Comparison of ENCODE assay signal across 2 cellular contexts in the genomic region with DNA sequence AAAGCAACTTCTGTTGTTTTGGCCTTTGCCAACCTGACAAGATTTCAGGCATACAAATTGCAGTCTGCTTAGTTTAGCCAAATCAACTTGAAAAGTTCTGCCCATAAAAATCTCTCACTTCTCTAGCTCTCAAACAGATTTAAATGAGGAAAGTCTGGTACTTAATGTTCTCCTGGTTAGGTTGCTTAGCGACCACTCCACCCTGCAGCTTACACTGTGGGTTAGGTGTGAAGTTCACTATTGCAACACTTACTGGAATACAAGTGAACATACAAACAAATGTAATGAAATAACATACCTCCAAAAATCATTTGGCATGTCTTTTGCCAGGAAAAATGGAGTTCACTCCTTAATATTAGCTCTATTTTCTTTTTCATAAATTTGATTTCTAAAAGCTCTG.
TF ChIP-seq lines count a peak whose summit lies in the region.

No MANE protein-coding gene starts in this region.

TF ChIP-seq in GM12878, 131 proteins besides CTCF, POLR2A, EP300 and RAD21 (continued from another document):
- TF ChIP-seq, protein P1, sequence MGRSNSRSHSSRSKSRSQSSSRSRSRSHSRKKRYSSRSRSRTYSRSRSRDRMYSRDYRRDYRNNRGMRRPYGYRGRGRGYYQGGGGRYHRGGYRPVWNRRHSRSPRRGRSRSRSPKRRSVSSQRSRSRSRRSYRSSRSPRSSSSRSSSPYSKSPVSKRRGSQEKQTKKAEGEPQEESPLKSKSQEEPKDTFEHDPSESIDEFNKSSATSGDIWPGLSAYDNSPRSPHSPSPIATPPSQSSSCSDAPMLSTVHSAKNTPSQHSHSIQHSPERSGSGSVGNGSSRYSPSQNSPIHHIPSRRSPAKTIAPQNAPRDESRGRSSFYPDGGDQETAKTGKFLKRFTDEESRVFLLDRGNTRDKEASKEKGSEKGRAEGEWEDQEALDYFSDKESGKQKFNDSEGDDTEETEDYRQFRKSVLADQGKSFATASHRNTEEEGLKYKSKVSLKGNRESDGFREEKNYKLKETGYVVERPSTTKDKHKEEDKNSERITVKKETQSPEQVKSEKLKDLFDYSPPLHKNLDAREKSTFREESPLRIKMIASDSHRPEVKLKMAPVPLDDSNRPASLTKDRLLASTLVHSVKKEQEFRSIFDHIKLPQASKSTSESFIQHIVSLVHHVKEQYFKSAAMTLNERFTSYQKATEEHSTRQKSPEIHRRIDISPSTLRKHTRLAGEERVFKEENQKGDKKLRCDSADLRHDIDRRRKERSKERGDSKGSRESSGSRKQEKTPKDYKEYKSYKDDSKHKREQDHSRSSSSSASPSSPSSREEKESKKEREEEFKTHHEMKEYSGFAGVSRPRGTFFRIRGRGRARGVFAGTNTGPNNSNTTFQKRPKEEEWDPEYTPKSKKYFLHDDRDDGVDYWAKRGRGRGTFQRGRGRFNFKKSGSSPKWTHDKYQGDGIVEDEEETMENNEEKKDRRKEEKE (IDR thresholded peaks at IDR 0.05) = no peak
- TF ChIP-seq ZNF207 (IDR thresholded peaks at IDR 0.05; ENCODE audit: borderline replicate concordance) = no peak
- TF ChIP-seq SMAD1 (IDR thresholded peaks at IDR 0.05; ENCODE audit: low read depth, partially characterized antibody) = no peak
- TF ChIP-seq HDGF (IDR thresholded peaks at IDR 0.05) = no peak
- TF ChIP-seq LARP7 (IDR thresholded peaks at IDR 0.05) = no peak
- TF ChIP-seq SPI1 (IDR thresholded peaks at IDR 0.05; ENCODE audit: borderline replicate concordance, insufficient read depth, low read depth, low read length) = no peak
- no peak for TF ChIP-seq NR2C2 (IDR thresholded peaks at IDR 0.05; ENCODE audit: borderline replicate concordance, control insufficient read depth, insufficient read length, low read depth)
- TF ChIP-seq, protein P2, sequence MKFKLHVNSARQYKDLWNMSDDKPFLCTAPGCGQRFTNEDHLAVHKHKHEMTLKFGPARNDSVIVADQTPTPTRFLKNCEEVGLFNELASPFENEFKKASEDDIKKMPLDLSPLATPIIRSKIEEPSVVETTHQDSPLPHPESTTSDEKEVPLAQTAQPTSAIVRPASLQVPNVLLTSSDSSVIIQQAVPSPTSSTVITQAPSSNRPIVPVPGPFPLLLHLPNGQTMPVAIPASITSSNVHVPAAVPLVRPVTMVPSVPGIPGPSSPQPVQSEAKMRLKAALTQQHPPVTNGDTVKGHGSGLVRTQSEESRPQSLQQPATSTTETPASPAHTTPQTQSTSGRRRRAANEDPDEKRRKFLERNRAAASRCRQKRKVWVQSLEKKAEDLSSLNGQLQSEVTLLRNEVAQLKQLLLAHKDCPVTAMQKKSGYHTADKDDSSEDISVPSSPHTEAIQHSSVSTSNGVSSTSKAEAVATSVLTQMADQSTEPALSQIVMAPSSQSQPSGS (IDR thresholded peaks at IDR 0.05; ENCODE audit: low read length) = no peak
- TF ChIP-seq ZNF217 (IDR thresholded peaks at IDR 0.05) = no peak
- no peak for TF ChIP-seq TBL1XR1 (IDR thresholded peaks at IDR 0.05; ENCODE audit: low read depth, low read length)

TF ChIP-seq in HepG2, 621 proteins besides CTCF, POLR2A, EP300 and RAD21 (continued from another document):
- TF ChIP-seq CEBPG (CRISPR knock-in tag; IDR thresholded peaks at IDR 0.05) = peak; percentile 44; the same call in 1 of the 2 replicates
- no peak for TF ChIP-seq ZSCAN12 (CRISPR knock-in tag; IDR thresholded peaks at IDR 0.05)
- peak; percentile 49 for TF ChIP-seq RFX3 (CRISPR knock-in tag; IDR thresholded peaks at IDR 0.05)
- TF ChIP-seq, protein P3, sequence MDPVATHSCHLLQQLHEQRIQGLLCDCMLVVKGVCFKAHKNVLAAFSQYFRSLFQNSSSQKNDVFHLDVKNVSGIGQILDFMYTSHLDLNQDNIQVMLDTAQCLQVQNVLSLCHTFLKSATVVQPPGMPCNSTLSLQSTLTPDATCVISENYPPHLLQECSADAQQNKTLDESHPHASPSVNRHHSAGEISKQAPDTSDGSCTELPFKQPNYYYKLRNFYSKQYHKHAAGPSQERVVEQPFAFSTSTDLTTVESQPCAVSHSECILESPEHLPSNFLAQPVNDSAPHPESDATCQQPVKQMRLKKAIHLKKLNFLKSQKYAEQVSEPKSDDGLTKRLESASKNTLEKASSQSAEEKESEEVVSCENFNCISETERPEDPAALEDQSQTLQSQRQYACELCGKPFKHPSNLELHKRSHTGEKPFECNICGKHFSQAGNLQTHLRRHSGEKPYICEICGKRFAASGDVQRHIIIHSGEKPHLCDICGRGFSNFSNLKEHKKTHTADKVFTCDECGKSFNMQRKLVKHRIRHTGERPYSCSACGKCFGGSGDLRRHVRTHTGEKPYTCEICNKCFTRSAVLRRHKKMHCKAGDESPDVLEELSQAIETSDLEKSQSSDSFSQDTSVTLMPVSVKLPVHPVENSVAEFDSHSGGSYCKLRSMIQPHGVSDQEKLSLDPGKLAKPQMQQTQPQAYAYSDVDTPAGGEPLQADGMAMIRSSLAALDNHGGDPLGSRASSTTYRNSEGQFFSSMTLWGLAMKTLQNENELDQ (CRISPR knock-in tag; IDR thresholded peaks at IDR 0.05; ENCODE audit: borderline replicate concordance) = no peak
- peak; percentile 17; the same call in 1 of the 2 replicates for TF ChIP-seq HNF4A (CRISPR knock-in tag; IDR thresholded peaks at IDR 0.05)
